Comparison of ENCODE assay signal across 3 cellular contexts in the genomic region with DNA sequence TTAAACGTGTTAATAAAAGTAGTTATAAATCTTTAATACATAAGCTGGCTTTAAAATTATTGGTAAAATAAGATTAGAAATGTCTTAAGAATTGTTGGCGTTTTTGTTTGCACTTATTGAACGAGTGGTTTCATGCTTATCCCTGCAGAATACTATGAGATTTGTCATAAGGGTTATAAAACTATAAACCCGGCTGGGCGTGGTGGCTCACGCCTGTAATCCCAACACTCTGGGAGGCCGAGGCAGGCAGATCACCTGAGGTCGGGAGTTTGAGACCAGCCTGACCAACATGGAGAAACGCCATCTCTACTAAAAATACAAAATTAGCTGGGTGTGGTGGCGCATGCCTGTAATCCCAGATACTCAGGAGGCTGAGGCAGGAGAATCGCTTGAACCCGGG. TPM values are rescaled to one million over a fixed set of nuclear protein-coding genes. Genes with fewer than 3 reads are reported as not detected.
"Had no signal": no experiment of that assay in that cellular context is flagged by ENCODE, and none has a peak within 500 bp of the region (broad histone marks: within the 10 kb centered on the region; RNA-seq: fewer than 3 reads in every experiment).

No MANE protein-coding gene starts in this region.

RNA-seq across cellular contexts. Expression of gene GP6, which starts 2.6 kb away (rescaled TPM):
- total RNA-seq: LHCN-M2, M059J, MCF 10A had no signal
